ENCODE assay signal across 8 cellular contexts in genomic region chr2:237702439-237703397, GRCh38.
DNase-seq lines count a peak whose midpoint lies in the region; ATAC-seq and TF ChIP-seq lines count a peak whose summit lies in the region.

No MANE protein-coding gene starts in this region.

- H3K27me3 ChIP-seq in DOHH2 (ENCODE audit: control insufficient read depth, low read length): no peaks in the 10 kb centered on the region
- no peaks in the 10 kb centered on the region for H3K27me3 ChIP-seq in MG63
- H3K27me3 ChIP-seq in heart left ventricle: no peaks in the 10 kb centered on the region

- H3K36me3 ChIP-seq in DOHH2 (ENCODE audit: control insufficient read depth, low read length) (peaks cover 33% of the 10 kb centered on the region), MG63 (peaks cover 15% of the 10 kb centered on the region), heart left ventricle (no peaks in the 10 kb centered on the region)

- H3K4me1 ChIP-seq in DOHH2 (ENCODE audit: control insufficient read depth, low read length) (peaks cover 66% of the 10 kb centered on the region), heart left ventricle (peaks cover 57 to 100% (median 98%) of the 10 kb centered on the region in 12 donors)

- intact Hi-C loops in heart left ventricle (cut with DNase I): loop anchor here in 3 of 10 donors (2.0 to 5.0 kb wide), 2 partner anchors 35 to 36 kb away; no protein-coding TSS in a partner anchor

- H3K9me2 ChIP-seq in DOHH2 (replicated peaks; ENCODE audit: control insufficient read depth, low read length): no peaks in the 10 kb centered on the region

- peak overlapping the region; percentile 63 for H3K4me2 ChIP-seq in DOHH2 (ENCODE audit: low read length)

- DNase-seq in MG63: peak; percentile 64
- peak; percentile 58 to 71 for DNase-seq in activated T-cell treated with anti-CD3 and anti-CD28 coated beads, Interleukin-2, amount 50 U/mL, for 48 hours
- peak; percentile 61 to 80 (median 70) for DNase-seq in heart left ventricle
- DNase-seq in renal cortical epithelial cell (ENCODE audit: low read depth): peak; percentile 34
- no peak for DNase-seq in NCI-H2029 (lab: John Stamatoyannopoulos, UW)
- no peak for DNase-seq in NCI-H526 treated with DMSO at 0.1 percent for 48 hours (lab: John Stamatoyannopoulos, UW)

- WGBS in heart left ventricle, 4 donors: 5 to 10% (median 5%) methylated on average over 17 of the region's 17 CpGs

- H3K79me2 ChIP-seq in DOHH2 (ENCODE audit: control insufficient read depth, low read length): peaks cover 100% of the 10 kb centered on the region

- H3K4me3 ChIP-seq in DOHH2 (ENCODE audit: low read length): peak overlapping the region; percentile 31
- peak overlapping the region; percentile 5; the same call in 1 of the 2 replicates for H3K4me3 ChIP-seq in MG63
- peak overlapping the region in 9 of 12 donors; percentile 5 to 34 (median 21) for H3K4me3 ChIP-seq in heart left ventricle

- H3K27ac ChIP-seq in DOHH2 (ENCODE audit: low read depth, low read length) (no peak overlapping the region), heart left ventricle (peak overlapping the region; percentile 56 to 98 (median 84))

- TF ChIP-seq CTCF in DOHH2 (IDR thresholded peaks at IDR 0.05; ENCODE audit: low read depth, low read length, poor library complexity, severe bottlenecking): no peak
- no peak for TF ChIP-seq CTCF in heart left ventricle (IDR thresholded peaks at IDR 0.05)

- H3K9me3 ChIP-seq in DOHH2 (ENCODE audit: control insufficient read depth, insufficient read depth, low read length): no peaks in the 10 kb centered on the region
- H3K9me3 ChIP-seq in MG63: no peaks in the 10 kb centered on the region
- H3K9me3 ChIP-seq in heart left ventricle: no peaks in the 10 kb centered on the region

- H4K20me1 ChIP-seq in DOHH2 (ENCODE audit: control insufficient read depth, insufficient read depth, low read depth, low read length): peaks cover 50% of the 10 kb centered on the region

- peak; percentile 52 to 69 (median 58) for ATAC-seq in heart left ventricle
- no peak for ATAC-seq in HG02973 (IDR thresholded peaks at IDR 0.05; ENCODE audit: unreplicated experiment)

- no peaks in the 10 kb centered on the region; the same call in 1 of the 2 replicates for H3F3A ChIP-seq in DOHH2 (ENCODE audit: control insufficient read depth, insufficient read depth)

- no peak for TF ChIP-seq POLR2A in heart left ventricle (IDR thresholded peaks at IDR 0.05)

Comparison
In these comparisons a context has a peak if more than half of its experiments do, and no peak if none do; other contexts are left out.
1. DNase-seq: peak in MG63 (single experiment), activated T-cell treated with anti-CD3 and anti-CD28 coated beads, Interleukin-2, amount 50 U/mL, for 48 hours (2 of 2), heart left ventricle (5 of 5) and renal cortical epithelial cell (single experiment); none in NCI-H2029 (single experiment) and NCI-H526 treated with DMSO at 0.1 percent for 48 hours (single experiment).
2. Peak in every context shown above with its lines, with median percentiles within 50 percentile points of each other: H3K4me3 ChIP-seq.